8 cellular contexts compared by ENCODE assay signal in genomic region chr20:13008761-13009681, GRCh38. TPM values are rescaled to one million over a fixed set of nuclear protein-coding genes. Genes with fewer than 3 reads are reported as not detected.
DNase-seq lines count a peak whose midpoint lies in the region; ATAC-seq, FAIRE-seq and TF ChIP-seq lines count a peak whose summit lies in the region.

TSS of gene SPTLC3 (plus strand) at chr20:13008972. CDS start at chr20:13009268, 296 bp downstream.

- no peak for ATAC-seq in activated CD8-positive, alpha-beta memory T cell treated with anti-CD3 and anti-CD28 coated beads, Interleukin-2, amount 10 ng/mL, durations not matched to agents 7 days and 5 days
- ATAC-seq in HG02885 (IDR thresholded peaks at IDR 0.05; ENCODE audit: poor library complexity, unreplicated experiment), result peak; percentile 37
- ATAC-seq in omental fat pad (ENCODE audit: low FRiP score), result peak; percentile 62

- peak within 1 kb of the TSS; percentile 29 for H3K4me3 Mint-ChIP-seq in activated CD8-positive, alpha-beta memory T cell treated with anti-CD3 and anti-CD28 coated beads, Interleukin-2, amount 10 ng/mL, durations not matched to agents 7 days and 5 days

- no peak for TF ChIP-seq CTCF in RWPE1 (conservative IDR thresholded peaks at IDR 0.05; ENCODE audit: low read depth)
- TF ChIP-seq CTCF in fibroblast of the aortic adventitia (IDR thresholded peaks at IDR 0.05; ENCODE audit: insufficient read depth, low read length), result peak; percentile 18
- no peak for TF ChIP-seq CTCF in omental fat pad (IDR thresholded peaks at IDR 0.05)

- peaks cover 10% of the 10 kb centered on the region for H3K4me1 Mint-ChIP-seq in activated CD8-positive, alpha-beta memory T cell treated with anti-CD3 and anti-CD28 coated beads, Interleukin-2, amount 10 ng/mL, durations not matched to agents 7 days and 5 days

- no peak for FAIRE-seq in frontal cortex (lab: Jason Lieb, UNC)

- CTCF ChIA-PET in activated CD8-positive, alpha-beta memory T cell treated with anti-CD3 and anti-CD28 coated beads, Interleukin-2, amount 10 ng/mL, durations not matched to agents 7 days and 5 days (lab: Charles Lee), result no interaction called here
- CTCF ChIA-PET in RWPE1 (lab: Yijun Ruan, JAX), result interaction anchor here (0.7 kb wide), 1 partner anchor 625 kb away, joined by 4 read pairs; no protein-coding TSS in a partner anchor

- H3K27ac Mint-ChIP-seq in activated CD8-positive, alpha-beta memory T cell treated with anti-CD3 and anti-CD28 coated beads, Interleukin-2, amount 10 ng/mL, durations not matched to agents 7 days and 5 days, result no peak within 1 kb of the TSS

- H3K9me3 Mint-ChIP-seq in activated CD8-positive, alpha-beta memory T cell treated with anti-CD3 and anti-CD28 coated beads, Interleukin-2, amount 10 ng/mL, durations not matched to agents 7 days and 5 days (ENCODE audit: low read depth), result no peaks in the 10 kb centered on the region

- H3K4me3 ChIP-seq in fibroblast of the aortic adventitia (ENCODE audit: low read depth, low read length), result peak within 1 kb of the TSS; percentile 70

- H3K27me3 Mint-ChIP-seq in activated CD8-positive, alpha-beta memory T cell treated with anti-CD3 and anti-CD28 coated beads, Interleukin-2, amount 10 ng/mL, durations not matched to agents 7 days and 5 days, result peaks cover 4% of the 10 kb centered on the region

- H3K27ac ChIP-seq in RWPE1, result peak within 1 kb of the TSS; percentile 63; the same call in 1 of the 2 replicates

- no peaks in the 10 kb centered on the region for H3K36me3 Mint-ChIP-seq in activated CD8-positive, alpha-beta memory T cell treated with anti-CD3 and anti-CD28 coated beads, Interleukin-2, amount 10 ng/mL, durations not matched to agents 7 days and 5 days

- DNase-seq in activated CD8-positive, alpha-beta memory T cell treated with anti-CD3 and anti-CD28 coated beads, Interleukin-2, amount 10 ng/mL, durations not matched to agents 7 days and 5 days, result no peak
- DNase-seq in activated CD8-positive, alpha-beta memory T cell treated with anti-CD3 and anti-CD28 coated beads for 24 hours, result no peak
- peak; percentile 26 for DNase-seq in RWPE1 (ENCODE audit: low spot score)
- peak; percentile 59 for DNase-seq in fibroblast of the aortic adventitia (ENCODE audit: low read depth)
- DNase-seq in omental fat pad (ENCODE audit: low spot score), result no peak
- DNase-seq in frontal cortex (ENCODE audit: low spot score in 2 of 2), result no peak
- DNase-seq in dedifferentiated amniotic fluid mesenchymal stem cell (ENCODE audit: extremely low spot score), result no peak

- POLR2A ChIA-PET in RWPE1 (lab: Yijun Ruan, JAX; ENCODE audit: low non-redundant PET), result interaction anchor here (0.7 kb wide), 1 partner anchor 18 kb away, joined by 5 read pairs; no protein-coding TSS in a partner anchor

RNA-seq across cellular contexts. Expression of gene SPTLC3, which starts in this region (rescaled TPM):
- 1 to 10 TPM in 1 of 2 experiments, under 1 TPM in 1; 0.16 to 1.2 TPM for total RNA-seq in activated CD8-positive, alpha-beta memory T cell treated with anti-CD3 and anti-CD28 coated beads, Interleukin-2, amount 10 ng/mL, durations not matched to agents 7 days and 5 days
- 6.8 and 30.6 TPM in 2 replicates for total RNA-seq in fibroblast of the aortic adventitia (ENCODE audit: low replicate concordance)
- total RNA-seq in omental fat pad, result 1 to 10 TPM; 5.5 to 9.7 (median 8.4) TPM
- total RNA-seq in frontal cortex, result 0.82 TPM

Comparison
In these comparisons a context has a peak if more than half of its experiments do, and no peak if none do; other contexts are left out.
1. DNase-seq: peak in RWPE1 (single experiment) and fibroblast of the aortic adventitia (single experiment); none in activated CD8-positive, alpha-beta memory T cell treated with anti-CD3 and anti-CD28 coated beads, Interleukin-2, amount 10 ng/mL, durations not matched to agents 7 days and 5 days (single experiment), activated CD8-positive, alpha-beta memory T cell treated with anti-CD3 and anti-CD28 coated beads for 24 hours (single experiment), omental fat pad (single experiment), frontal cortex (0 of 2) and dedifferentiated amniotic fluid mesenchymal stem cell (single experiment).